ENCODE assay signal across 14 cellular contexts in genomic region chr1:207072241-207072640, GRCh38. TPM values are rescaled to one million over a fixed set of nuclear protein-coding genes. Genes with fewer than 3 reads are reported as not detected.
DNase-seq lines count a peak whose midpoint lies in the region; ATAC-seq and TF ChIP-seq lines count a peak whose summit lies in the region.
"Had no signal": no experiment of that assay in that cellular context is flagged by ENCODE, and none has a peak within 500 bp of the region (broad histone marks: within the 10 kb centered on the region; RNA-seq: fewer than 3 reads in every experiment).

No MANE protein-coding gene starts in this region.

- H3K27me3 ChIP-seq in endodermal cell (ENCODE audit: control insufficient read depth, insufficient read depth, low read length, poor library complexity, severe bottlenecking), result no peaks in the 10 kb centered on the region
- H3K27me3 ChIP-seq in thyroid gland, result no peaks in the 10 kb centered on the region

- H3K4me1 ChIP-seq in endodermal cell (ENCODE audit: control insufficient read depth, insufficient read depth, low read length) (peaks cover 8% of the 10 kb centered on the region), thyroid gland (peaks cover 30 to 31% of the 10 kb centered on the region in 2 donors)

- no peaks in the 10 kb centered on the region for H3K9me3 ChIP-seq in endodermal cell (ENCODE audit: control insufficient read depth, low read length)
- no peaks in the 10 kb centered on the region for H3K9me3 ChIP-seq in thyroid gland
- H3K9me3 ChIP-seq: A549 had no signal

- H3K27ac Mint-ChIP-seq in endodermal cell, result no peak overlapping the region
- peak overlapping the region; percentile 58 for H3K27ac Mint-ChIP-seq in nephron progenitor cell

- TF ChIP-seq CTCF in RWPE1 (conservative IDR thresholded peaks at IDR 0.05; ENCODE audit: low read depth) (no peak), endodermal cell (conservative IDR thresholded peaks at IDR 0.05) (no peak), nephron progenitor cell (IDR thresholded peaks at IDR 0.05) (no peak), thyroid gland (IDR thresholded peaks at IDR 0.05) (no peak)

- CTCF ChIA-PET in RWPE1 (lab: Yijun Ruan, JAX), result interaction anchor here (0.5 to 1.2 kb wide), 3 partner anchors 91 to 333 kb away, joined by 4 to 5 read pairs (median 4); no protein-coding TSS in a partner anchor

- no peak overlapping the region for H3K4me3 ChIP-seq in endodermal cell (ENCODE audit: low read length)
- no peak overlapping the region for H3K4me3 ChIP-seq in thyroid gland (replicated peaks in 1 of 3)
- H3K4me3 ChIP-seq: A549, GM23248 had no signal

- H3K36me3 ChIP-seq in endodermal cell (ENCODE audit: control insufficient read depth, insufficient read depth, low read length) (peaks cover 4% of the 10 kb centered on the region), thyroid gland (peaks cover 34 to 51% of the 10 kb centered on the region in 2 donors)

- TF ChIP-seq POLR2A in thyroid gland (IDR thresholded peaks at IDR 0.05), result no peak

- ATAC-seq in GM19023 (IDR thresholded peaks at IDR 0.05; ENCODE audit: unreplicated experiment) (no peak), HG03108 (IDR thresholded peaks at IDR 0.05; ENCODE audit: unreplicated experiment) (no peak)
- ATAC-seq: A549, HCT116 had no signal

- no peaks in the 10 kb centered on the region for H3K9me3 Mint-ChIP-seq in endodermal cell
- H3K9me3 Mint-ChIP-seq in nephron progenitor cell, result no peaks in the 10 kb centered on the region

- intact Hi-C loops in thyroid gland (cut with DNase I), result loop anchor here (10.0 kb wide), 1 partner anchor 67 kb away; no protein-coding TSS in a partner anchor

- WGBS in endodermal cell (ENCODE audit: insufficient coverage in 1 of 2, insufficient read length in 1 of 2), 2 experiments, result 95 to 97% methylated on average over 8 of the region's 8 CpGs
- WGBS in thyroid gland, 2 donors, result 87 to 91% methylated on average over 8 of the region's 8 CpGs

- H3K36me3 Mint-ChIP-seq in endodermal cell (ENCODE audit: low read depth) (peaks cover 20% of the 10 kb centered on the region), nephron progenitor cell (ENCODE audit: low read depth) (peaks cover 7% of the 10 kb centered on the region)

- DNase-seq in RWPE1 (ENCODE audit: low spot score) (no peak), endodermal cell (peak; percentile 29), nephron progenitor cell (peak; percentile 18), thyroid gland (no peak)
- DNase-seq: DMS53, GF-D8, GM23248 had no signal

- H3K27me3 Mint-ChIP-seq in endodermal cell (ENCODE audit: insufficient read depth) (no peaks in the 10 kb centered on the region), nephron progenitor cell (ENCODE audit: low read depth, poor library complexity) (peaks cover 7% of the 10 kb centered on the region)

- H3K4me1 Mint-ChIP-seq in endodermal cell (peaks cover 4% of the 10 kb centered on the region), nephron progenitor cell (peaks cover 42% of the 10 kb centered on the region)

- no peak overlapping the region for H3K9ac ChIP-seq in endodermal cell (ENCODE audit: extremely low read depth, low read length, poor library complexity, severe bottlenecking)
- H3K9ac ChIP-seq: GM23248 had no signal

- H3K27ac ChIP-seq in RWPE1, result peak overlapping the region; percentile 36; the same call in 1 of the 2 replicates
- H3K27ac ChIP-seq in endodermal cell (ENCODE audit: low read depth, low read length), result no peak overlapping the region
- H3K27ac ChIP-seq in thyroid gland, result peak overlapping the region in 2 of 3 donors; percentile 24 to 98
- H3K27ac ChIP-seq: A549, GM23248, HL-60 had no signal

- POLR2A ChIA-PET in RWPE1 (lab: Yijun Ruan, JAX; ENCODE audit: low non-redundant PET), result no interaction called here

- H3K4me3 Mint-ChIP-seq in endodermal cell (no peak overlapping the region), nephron progenitor cell (no peak overlapping the region)

RNA-seq across cellular contexts. Expression of gene C4BPB, which starts 16.4 kb away (rescaled TPM):
- total RNA-seq in endodermal cell, result not detected
- polyA plus RNA-seq in endodermal cell (2013, experiment 1 of 2), result not detected
- not detected for polyA plus RNA-seq in endodermal cell (2013, experiment 2 of 2)
- not detected for total RNA-seq in thyroid gland
- total RNA-seq: GM23248 had no signal
- polyA plus RNA-seq: AG04450, BJ, GM23248 had no signal

RNA-seq across cellular contexts. Expression of gene PFKFB2, which starts 19.2 kb away (rescaled TPM):
- 10 to 100 TPM; 11.2 to 13.4 TPM for total RNA-seq in endodermal cell
- 5.9 TPM for polyA plus RNA-seq in endodermal cell (2013, experiment 1 of 2)
- polyA plus RNA-seq in endodermal cell (2013, experiment 2 of 2), result 5.1 TPM
- total RNA-seq in thyroid gland, result 100 to 1,000 TPM in 2 of 4 donors, 10 to 100 TPM in 2; 87.7 to 191 (median 110) TPM

RNA-seq across cellular contexts. Expression of gene YOD1, which starts 21.2 kb away (rescaled TPM):
- total RNA-seq in endodermal cell (10 to 100 TPM; 10.8 to 18.8 TPM), thyroid gland (10 to 100 TPM; 11.6 to 17.7 (median 13.5) TPM)
- 13.6 TPM for polyA plus RNA-seq in endodermal cell (2013, experiment 1 of 2)
- polyA plus RNA-seq in endodermal cell (2013, experiment 2 of 2), result 12.5 TPM

RNA-seq across cellular contexts. Expression of gene C4BPA, which starts 31.8 kb away (rescaled TPM):
- not detected for total RNA-seq in endodermal cell
- not detected for polyA plus RNA-seq in endodermal cell (2013, experiment 1 of 2)
- polyA plus RNA-seq in endodermal cell (2013, experiment 2 of 2), result not detected
- total RNA-seq in thyroid gland, result not detected
- total RNA-seq: GM23248 had no signal
- polyA plus RNA-seq: AG04450, BJ, GM23248 had no signal

RNA-seq across cellular contexts. Expression of gene C1orf116, which starts 39.7 kb away (rescaled TPM):
- total RNA-seq in endodermal cell (under 1 TPM; 0.55 to 0.60 TPM), thyroid gland (10 to 100 TPM in 3 of 4 donors, 1 to 10 TPM in 1; 7.1 to 24.6 (median 13.3) TPM)
- 0.21 TPM for polyA plus RNA-seq in endodermal cell (2013, experiment 1 of 2)
- polyA plus RNA-seq in endodermal cell (2013, experiment 2 of 2), result 0.12 TPM
- total RNA-seq: GM23248 had no signal
- polyA plus RNA-seq: AG04450, BJ, GM23248 had no signal

Comparison
In these comparisons a context has a peak if more than half of its experiments do, and no peak if none do; other contexts are left out.
1. DNase-seq: peak in endodermal cell (single experiment) and nephron progenitor cell (single experiment); none in RWPE1 (single experiment) and thyroid gland (0 of 2).
2. RNA of gene PFKFB2, which starts 19.2 kb away (total RNA-seq): 87.7 to 191 TPM in thyroid gland; 11.2 to 13.4 TPM in endodermal cell; every median in the first group is over 4 times any median in the second.